8 cellular contexts compared by ENCODE assay signal in genomic region chr6:52503853-52504777, GRCh38.
A peak's percentile ranks its signal among the peaks of the same experiment; 100 is the strongest.
DNase-seq lines count a peak whose midpoint lies in the region; ATAC-seq and TF ChIP-seq lines count a peak whose summit lies in the region.

No MANE protein-coding gene starts in this region.

- intact Hi-C loops in CD4-positive, alpha-beta memory T cell (cut with micrococcal nuclease): no loop called here

- no peak overlapping the region for H3K4me3 ChIP-seq in cardiac fibroblast (replicated peaks in 1 of 2; ENCODE audit: low read depth in 2 of 2, low read length in 2 of 2)
- no peak overlapping the region for H3K4me3 ChIP-seq in CD4-positive, alpha-beta memory T cell (ENCODE audit: low read length in 2 of 2)

- peaks cover 14% of the 10 kb centered on the region for H3K36me3 ChIP-seq in CD4-positive, alpha-beta memory T cell (ENCODE audit: insufficient read depth, low read length)

- no peak overlapping the region for H3K27ac ChIP-seq in CD4-positive, alpha-beta memory T cell (ENCODE audit: low read depth, low read length)

- CTCF ChIA-PET in CD4-positive, alpha-beta memory T cell (lab: Charles Lee; ENCODE audit: partially characterized antibody): no interaction called here

- peak overlapping the region in 1 of 2 donors; percentile 64 for H3K27ac Mint-ChIP-seq in effector memory CD8-positive, alpha-beta T cell
- no peak overlapping the region for H3K27ac Mint-ChIP-seq in CD4-positive, alpha-beta memory T cell

- no peaks in the 10 kb centered on the region for H3K4me1 ChIP-seq in CD4-positive, alpha-beta memory T cell (ENCODE audit: insufficient read depth, low read length)

- DNase-seq in EL (peak; percentile 91), NCI-H345 treated with DMSO at 0.1 percent for 48 hours (lab: John Stamatoyannopoulos, UW; ENCODE audit: unreplicated experiment) (peak; percentile 69), cardiac fibroblast (ENCODE audit: low read depth in 2 of 2) (peak; percentile 82 to 91), lung microvascular endothelial cell (ENCODE audit: low read depth in 2 of 2) (peak; percentile 32 to 79), NCI-H2227 (lab: John Stamatoyannopoulos, UW; ENCODE audit: unreplicated experiment) (no peak)
- DNase-seq in effector memory CD8-positive, alpha-beta T cell: no peak
- no peak for DNase-seq in CD4-positive, alpha-beta memory T cell

- POLR2A ChIA-PET in CD4-positive, alpha-beta memory T cell (lab: Charles Lee; ENCODE audit: partially characterized antibody): no interaction called here

- no peak for TF ChIP-seq CTCF in cardiac fibroblast (IDR thresholded peaks at IDR 0.05; ENCODE audit: low read depth, low read length)

- H3K36me3 Mint-ChIP-seq in effector memory CD8-positive, alpha-beta T cell (ENCODE audit: insufficient read depth): peaks cover 11% of the 10 kb centered on the region
- H3K36me3 Mint-ChIP-seq in CD4-positive, alpha-beta memory T cell: peaks cover 39 to 49% of the 10 kb centered on the region in 2 donors

- no peaks in the 10 kb centered on the region for H3K9me3 Mint-ChIP-seq in effector memory CD8-positive, alpha-beta T cell
- H3K9me3 Mint-ChIP-seq in CD4-positive, alpha-beta memory T cell: no peaks in the 10 kb centered on the region

- no peaks in the 10 kb centered on the region for H3K27me3 Mint-ChIP-seq in effector memory CD8-positive, alpha-beta T cell
- H3K27me3 Mint-ChIP-seq in CD4-positive, alpha-beta memory T cell: no peaks in the 10 kb centered on the region

- ATAC-seq in GM18861 (IDR thresholded peaks at IDR 0.05; ENCODE audit: unreplicated experiment): no peak
- ATAC-seq in effector memory CD8-positive, alpha-beta T cell (replicated peaks): no peak

- H3K9me3 ChIP-seq in CD4-positive, alpha-beta memory T cell (ENCODE audit: control insufficient read depth in 1 of 2, low read length in 2 of 2): no peaks in the 10 kb centered on the region

- H3K4me3 Mint-ChIP-seq in effector memory CD8-positive, alpha-beta T cell: no peak overlapping the region
- no peak overlapping the region for H3K4me3 Mint-ChIP-seq in CD4-positive, alpha-beta memory T cell

- no peaks in the 10 kb centered on the region for H3K27me3 ChIP-seq in CD4-positive, alpha-beta memory T cell (ENCODE audit: insufficient read depth, low read length)

- H3K4me1 Mint-ChIP-seq in effector memory CD8-positive, alpha-beta T cell (ENCODE audit: low read depth in 2 of 2): no peaks in the 10 kb centered on the region
- H3K4me1 Mint-ChIP-seq in CD4-positive, alpha-beta memory T cell: peaks cover 0 to 2% (median 0%) of the 10 kb centered on the region in 4 donors

Comparison
In these comparisons a context has a peak if more than half of its experiments do, and no peak if none do; other contexts are left out.
1. DNase-seq: peak in EL (single experiment), NCI-H345 treated with DMSO at 0.1 percent for 48 hours (single experiment), cardiac fibroblast (2 of 2) and lung microvascular endothelial cell (2 of 2); none in effector memory CD8-positive, alpha-beta T cell (0 of 3), CD4-positive, alpha-beta memory T cell (0 of 5) and NCI-H2227 (single experiment).